24 cellular contexts compared by ENCODE assay signal in genomic region chr2:16763493-16763899, GRCh38.
DNase-seq lines count a peak whose midpoint lies in the region; ATAC-seq and TF ChIP-seq lines count a peak whose summit lies in the region.
"Had no signal": no experiment of that assay in that cellular context is flagged by ENCODE, and none has a peak within 500 bp of the region (broad histone marks: within the 10 kb centered on the region; RNA-seq: fewer than 3 reads in every experiment).

No MANE protein-coding gene starts in this region.

- BruUV-seq in OCI-LY7 (replicated peaks; lab: Mats Ljungman, UMichigan), result no TSS peak

- TF ChIP-seq CTCF in OCI-LY7 (conservative IDR thresholded peaks at IDR 0.05; ENCODE audit: low read length), result no peak
- TF ChIP-seq CTCF in thoracic aorta (IDR thresholded peaks at IDR 0.05), result no peak
- no peak for TF ChIP-seq CTCF in omental fat pad (IDR thresholded peaks at IDR 0.05)

- no peak overlapping the region for H3K4me3 Mint-ChIP-seq in activated CD4-positive, alpha-beta T cell treated with anti-CD3 and anti-CD28 coated beads, Interleukin-2, amount 10 ng/mL, durations not matched to agents 24 days and 14 days
- H3K4me3 Mint-ChIP-seq: activated naive CD8-positive, alpha-beta T cell treated with anti-CD3 and anti-CD28 coated beads, Interleukin-2, amount 10 ng/mL, durations not matched to agents 7 days and 5 days; CD8-positive, alpha-beta T cell had no signal

- no peaks in the 10 kb centered on the region for H3K9me3 ChIP-seq in OCI-LY7 (ENCODE audit: low read length)
- H3K9me3 ChIP-seq in thoracic aorta, result no peaks in the 10 kb centered on the region
- H3K9me3 ChIP-seq: mucosa of descending colon, stomach had no signal

- H3K9me3 Mint-ChIP-seq in activated CD4-positive, alpha-beta T cell treated with anti-CD3 and anti-CD28 coated beads, Interleukin-2, amount 10 ng/mL, durations not matched to agents 24 days and 14 days, result no peaks in the 10 kb centered on the region
- H3K9me3 Mint-ChIP-seq: activated naive CD8-positive, alpha-beta T cell treated with anti-CD3 and anti-CD28 coated beads, Interleukin-2, amount 10 ng/mL, durations not matched to agents 7 days and 5 days had no signal

- no peaks in the 10 kb centered on the region for H3K27me3 ChIP-seq in thoracic aorta (replicated peaks; ENCODE audit: insufficient read depth)
- H3K27me3 ChIP-seq: gastroesophageal sphincter, stomach had no signal

- H3K27me3 Mint-ChIP-seq in activated CD4-positive, alpha-beta T cell treated with anti-CD3 and anti-CD28 coated beads, Interleukin-2, amount 10 ng/mL, durations not matched to agents 24 days and 14 days, result peaks cover 8% of the 10 kb centered on the region

- H3K4me1 ChIP-seq in OCI-LY7 (ENCODE audit: insufficient read depth, low read length, poor library complexity, severe bottlenecking) (peaks cover 13% of the 10 kb centered on the region), thoracic aorta (ENCODE audit: control insufficient read depth in 1 of 2, low read depth in 2 of 2) (no peaks in the 10 kb centered on the region)
- H3K4me1 ChIP-seq: gastroesophageal sphincter, parathyroid adenoma, stomach had no signal

- H3K36me3 Mint-ChIP-seq in activated CD4-positive, alpha-beta T cell treated with anti-CD3 and anti-CD28 coated beads, Interleukin-2, amount 10 ng/mL, durations not matched to agents 24 days and 14 days (ENCODE audit: low read depth), result no peaks in the 10 kb centered on the region
- H3K36me3 Mint-ChIP-seq: activated naive CD8-positive, alpha-beta T cell treated with anti-CD3 and anti-CD28 coated beads, Interleukin-2, amount 10 ng/mL, durations not matched to agents 7 days and 5 days; CD8-positive, alpha-beta T cell had no signal

- CTCF ChIA-PET in OCI-LY7 (lab: Charles Lee; ENCODE audit: unreplicated experiment), result no interaction called here

- intact Hi-C loops in OCI-LY7 (cut with micrococcal nuclease; ENCODE audit: unreplicated experiment), result no loop called here
- intact Hi-C loops in activated CD4-positive, alpha-beta T cell treated with anti-CD3 and anti-CD28 coated beads, Interleukin-2, amount 10 ng/mL, durations not matched to agents 24 days and 14 days (cut with micrococcal nuclease), result no loop called here

- ATAC-seq in esophagus mucosa (peak; percentile 20), thoracic aorta (ENCODE audit: insufficient number of reproducible peaks, low FRiP score, low read depth) (no peak), omental fat pad (ENCODE audit: low FRiP score) (no peak)
- ATAC-seq: CD8-positive, alpha-beta T cell; gastroesophageal sphincter; GM12878; mucosa of descending colon; Right ventricle myocardium inferior had no signal

- H3K4me2 ChIP-seq in OCI-LY7 (ENCODE audit: low read length), result peak overlapping the region; percentile 17; the same call in 1 of the 2 replicates

- peak; percentile 100 for DNase-seq in NCI-H526 (lab: John Stamatoyannopoulos, UW)
- no peak for DNase-seq in NCI-H526 treated with DMSO at 0.1 percent for 48 hours (lab: John Stamatoyannopoulos, UW)
- DNase-seq in OCI-LY7 (ENCODE audit: low spot score), result no peak
- no peak for DNase-seq in thoracic aorta (ENCODE audit: low spot score)
- DNase-seq in NCI-H187 (lab: John Stamatoyannopoulos, UW), result no peak
- DNase-seq in omental fat pad (ENCODE audit: low spot score), result no peak
- DNase-seq in activated CD4-positive, alpha-beta T cell treated with anti-CD3 and anti-CD28 coated beads, Interleukin-2, amount 10 ng/mL, durations not matched to agents 24 days and 14 days, result no peak
- DNase-seq: activated CD4-positive, alpha-beta T cell treated with anti-CD3 and anti-CD28 coated beads, Interleukin-2, amount 50 U/mL, for 1 hour; activated naive CD8-positive, alpha-beta T cell treated with anti-CD3 and anti-CD28 coated beads, Interleukin-2, amount 10 ng/mL, durations not matched to agents 7 days and 5 days; activated T-cell treated with anti-CD3 and anti-CD28 coated beads, Interleukin-2, amount 50 U/mL, for 48 hours; CD8-positive, alpha-beta T cell; central memory CD4-positive, alpha-beta T cell; HCEC 1CT; mucosa of descending colon; NCI-H510A treated with DMSO at 0.1 percent for 48 hours; stimulated activated CD4-positive, alpha-beta T cell treated with anti-CD3 and anti-CD28 coated beads, Interleukin-12 subunit alpha, Interleukin-12 subunit beta, amount 100 ng/mL, for 4 hours; stomach; T1000 had no signal

- H3K79me2 ChIP-seq in OCI-LY7 (ENCODE audit: insufficient read depth, low read depth, low read length), result no peaks in the 10 kb centered on the region
- H3K79me2 ChIP-seq: parathyroid adenoma had no signal

- H2AFZ ChIP-seq in OCI-LY7 (ENCODE audit: low read length), result peak overlapping the region; percentile 72; the same call in 1 of the 2 replicates
- H2AFZ ChIP-seq: parathyroid adenoma had no signal

- no peaks in the 10 kb centered on the region for H4K20me1 ChIP-seq in OCI-LY7 (ENCODE audit: insufficient read depth, low read length)

- H3K4me1 Mint-ChIP-seq in activated CD4-positive, alpha-beta T cell treated with anti-CD3 and anti-CD28 coated beads, Interleukin-2, amount 10 ng/mL, durations not matched to agents 24 days and 14 days, result no peaks in the 10 kb centered on the region
- H3K4me1 Mint-ChIP-seq: activated naive CD8-positive, alpha-beta T cell treated with anti-CD3 and anti-CD28 coated beads, Interleukin-2, amount 10 ng/mL, durations not matched to agents 7 days and 5 days had no signal

- H3K9me2 ChIP-seq in OCI-LY7 (ENCODE audit: insufficient read depth, low read length), result no peaks in the 10 kb centered on the region

- H3K27ac ChIP-seq in OCI-LY7 (ENCODE audit: low read depth, low read length, poor library complexity, severe bottlenecking) (no peak overlapping the region), thoracic aorta (no peak overlapping the region)
- H3K27ac ChIP-seq: 22Rv1, gastroesophageal sphincter, parathyroid adenoma, stomach had no signal

- H3K4me3 ChIP-seq in OCI-LY7 (ENCODE audit: low read depth, low read length, poor library complexity, severe bottlenecking) (no peak overlapping the region), thoracic aorta (peak overlapping the region; percentile 41)
- H3K4me3 ChIP-seq: gastroesophageal sphincter, GM12878, mucosa of descending colon, stomach had no signal

- no peak overlapping the region for H3K27ac Mint-ChIP-seq in activated CD4-positive, alpha-beta T cell treated with anti-CD3 and anti-CD28 coated beads, Interleukin-2, amount 10 ng/mL, durations not matched to agents 24 days and 14 days
- H3K27ac Mint-ChIP-seq: activated naive CD8-positive, alpha-beta T cell treated with anti-CD3 and anti-CD28 coated beads, Interleukin-2, amount 10 ng/mL, durations not matched to agents 7 days and 5 days; CD8-positive, alpha-beta T cell had no signal

- POLR2A ChIA-PET in OCI-LY7 (lab: Charles Lee), result interaction anchor here (1.3 kb wide), 1 partner anchor 8 kb away, joined by 3 read pairs; no protein-coding TSS in a partner anchor

- H3K36me3 ChIP-seq in OCI-LY7 (ENCODE audit: insufficient read depth, low read length), result no peaks in the 10 kb centered on the region
- no peaks in the 10 kb centered on the region for H3K36me3 ChIP-seq in thoracic aorta
- H3K36me3 ChIP-seq: gastroesophageal sphincter, stomach had no signal

Comparison
In these comparisons a context has a peak if more than half of its experiments do, and no peak if none do; other contexts are left out.
1. DNase-seq: peak in NCI-H526 (2 of 2); none in NCI-H526 treated with DMSO at 0.1 percent for 48 hours (single experiment), OCI-LY7 (single experiment), thoracic aorta (single experiment), NCI-H187 (0 of 2), omental fat pad (single experiment) and activated CD4-positive, alpha-beta T cell treated with anti-CD3 and anti-CD28 coated beads, Interleukin-2, amount 10 ng/mL, durations not matched to agents 24 days and 14 days (single experiment).